In the genomic region with DNA sequence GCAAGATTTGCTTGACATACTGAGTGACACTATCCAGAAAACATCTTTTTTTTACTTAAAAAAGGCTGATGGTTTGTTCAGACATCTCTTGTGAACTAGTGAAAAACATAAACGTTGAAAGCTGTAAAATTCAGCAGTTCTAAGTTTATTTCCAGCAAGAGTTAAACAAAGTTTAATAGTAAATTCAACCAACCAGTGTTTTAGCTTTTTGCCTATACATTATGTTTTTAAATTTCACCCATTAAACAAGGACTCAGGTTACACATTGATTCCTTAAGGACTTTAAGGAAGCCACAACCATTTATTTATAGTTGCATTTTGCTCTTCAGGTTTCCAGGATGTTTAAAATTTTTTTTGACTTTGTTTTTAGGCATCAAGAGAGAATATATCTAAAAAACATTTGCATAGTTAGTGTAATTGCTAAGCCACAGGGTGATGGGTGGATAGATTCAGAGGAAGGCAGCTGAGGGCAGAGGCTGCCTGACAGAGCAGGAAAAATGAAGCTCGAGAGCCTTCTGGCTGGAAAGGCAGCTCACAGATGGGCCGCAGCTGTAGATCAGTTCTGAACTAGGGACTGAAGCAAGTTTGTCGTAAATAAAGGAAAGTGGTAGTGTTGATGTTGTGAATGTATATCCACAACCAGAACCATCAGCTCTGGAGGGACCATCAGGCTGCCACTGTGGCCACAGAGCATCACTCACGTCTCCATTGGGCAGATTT, we compare ENCODE assay signal across 2 cellular contexts.
TF ChIP-seq lines count a peak whose summit lies in the region.

No MANE protein-coding gene starts in this region.

TF ChIP-seq in IMR-90, 13 proteins besides CTCF, POLR2A, EP300 and RAD21:
- TF ChIP-seq SMC3 (IDR thresholded peaks at IDR 0.05; ENCODE audit: low read depth, low read length) (no peak), MAFK (IDR thresholded peaks at IDR 0.05; ENCODE audit: low read depth, low read length) (no peak), RFX5 (IDR thresholded peaks at IDR 0.05; ENCODE audit: low read depth, low read length) (no peak), FOS (IDR thresholded peaks at IDR 0.05; ENCODE audit: low read depth, low read length) (no peak), NFE2L2 (IDR thresholded peaks at IDR 0.05; ENCODE audit: low read depth, low read length) (no peak), CEBPB (IDR thresholded peaks at IDR 0.05; ENCODE audit: low read depth, low read length) (no peak), MXI1 (IDR thresholded peaks at IDR 0.05; ENCODE audit: borderline replicate concordance, low read depth, low read length) (no peak), MAZ (IDR thresholded peaks at IDR 0.05; ENCODE audit: borderline replicate concordance, low read depth, low read length) (no peak), RCOR1 (IDR thresholded peaks at IDR 0.05; ENCODE audit: insufficient replicate concordance, low read length) (no peak), CHD1 (IDR thresholded peaks at IDR 0.05; ENCODE audit: low read depth, low read length) (no peak), BHLHE40 (IDR thresholded peaks at IDR 0.05; ENCODE audit: low read depth, low read length) (no peak)
- TF ChIP-seq, protein P1, sequence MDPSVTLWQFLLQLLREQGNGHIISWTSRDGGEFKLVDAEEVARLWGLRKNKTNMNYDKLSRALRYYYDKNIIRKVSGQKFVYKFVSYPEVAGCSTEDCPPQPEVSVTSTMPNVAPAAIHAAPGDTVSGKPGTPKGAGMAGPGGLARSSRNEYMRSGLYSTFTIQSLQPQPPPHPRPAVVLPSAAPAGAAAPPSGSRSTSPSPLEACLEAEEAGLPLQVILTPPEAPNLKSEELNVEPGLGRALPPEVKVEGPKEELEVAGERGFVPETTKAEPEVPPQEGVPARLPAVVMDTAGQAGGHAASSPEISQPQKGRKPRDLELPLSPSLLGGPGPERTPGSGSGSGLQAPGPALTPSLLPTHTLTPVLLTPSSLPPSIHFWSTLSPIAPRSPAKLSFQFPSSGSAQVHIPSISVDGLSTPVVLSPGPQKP (IDR thresholded peaks at IDR 0.05; ENCODE audit: borderline replicate concordance, low read depth, low read length), result no peak

TF ChIP-seq in liver, 16 proteins besides CTCF, POLR2A, EP300 and RAD21:
- TF ChIP-seq FOXA2 (IDR thresholded peaks at IDR 0.05), result no peak
- TF ChIP-seq, protein P2, sequence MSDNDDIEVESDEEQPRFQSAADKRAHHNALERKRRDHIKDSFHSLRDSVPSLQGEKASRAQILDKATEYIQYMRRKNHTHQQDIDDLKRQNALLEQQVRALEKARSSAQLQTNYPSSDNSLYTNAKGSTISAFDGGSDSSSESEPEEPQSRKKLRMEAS (IDR thresholded peaks at IDR 0.05), result no peak
- no peak for TF ChIP-seq JUND (IDR thresholded peaks at IDR 0.05)
- TF ChIP-seq HNF4G (IDR thresholded peaks at IDR 0.05), result no peak
- TF ChIP-seq, protein P3, sequence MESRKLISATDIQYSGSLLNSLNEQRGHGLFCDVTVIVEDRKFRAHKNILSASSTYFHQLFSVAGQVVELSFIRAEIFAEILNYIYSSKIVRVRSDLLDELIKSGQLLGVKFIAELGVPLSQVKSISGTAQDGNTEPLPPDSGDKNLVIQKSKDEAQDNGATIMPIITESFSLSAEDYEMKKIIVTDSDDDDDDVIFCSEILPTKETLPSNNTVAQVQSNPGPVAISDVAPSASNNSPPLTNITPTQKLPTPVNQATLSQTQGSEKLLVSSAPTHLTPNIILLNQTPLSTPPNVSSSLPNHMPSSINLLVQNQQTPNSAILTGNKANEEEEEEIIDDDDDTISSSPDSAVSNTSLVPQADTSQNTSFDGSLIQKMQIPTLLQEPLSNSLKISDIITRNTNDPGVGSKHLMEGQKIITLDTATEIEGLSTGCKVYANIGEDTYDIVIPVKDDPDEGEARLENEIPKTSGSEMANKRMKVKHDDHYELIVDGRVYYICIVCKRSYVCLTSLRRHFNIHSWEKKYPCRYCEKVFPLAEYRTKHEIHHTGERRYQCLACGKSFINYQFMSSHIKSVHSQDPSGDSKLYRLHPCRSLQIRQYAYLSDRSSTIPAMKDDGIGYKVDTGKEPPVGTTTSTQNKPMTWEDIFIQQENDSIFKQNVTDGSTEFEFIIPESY (IDR thresholded peaks at IDR 0.05), result no peak
- TF ChIP-seq TAF1 (conservative IDR thresholded peaks at IDR 0.05), result no peak
- TF ChIP-seq, protein P4, sequence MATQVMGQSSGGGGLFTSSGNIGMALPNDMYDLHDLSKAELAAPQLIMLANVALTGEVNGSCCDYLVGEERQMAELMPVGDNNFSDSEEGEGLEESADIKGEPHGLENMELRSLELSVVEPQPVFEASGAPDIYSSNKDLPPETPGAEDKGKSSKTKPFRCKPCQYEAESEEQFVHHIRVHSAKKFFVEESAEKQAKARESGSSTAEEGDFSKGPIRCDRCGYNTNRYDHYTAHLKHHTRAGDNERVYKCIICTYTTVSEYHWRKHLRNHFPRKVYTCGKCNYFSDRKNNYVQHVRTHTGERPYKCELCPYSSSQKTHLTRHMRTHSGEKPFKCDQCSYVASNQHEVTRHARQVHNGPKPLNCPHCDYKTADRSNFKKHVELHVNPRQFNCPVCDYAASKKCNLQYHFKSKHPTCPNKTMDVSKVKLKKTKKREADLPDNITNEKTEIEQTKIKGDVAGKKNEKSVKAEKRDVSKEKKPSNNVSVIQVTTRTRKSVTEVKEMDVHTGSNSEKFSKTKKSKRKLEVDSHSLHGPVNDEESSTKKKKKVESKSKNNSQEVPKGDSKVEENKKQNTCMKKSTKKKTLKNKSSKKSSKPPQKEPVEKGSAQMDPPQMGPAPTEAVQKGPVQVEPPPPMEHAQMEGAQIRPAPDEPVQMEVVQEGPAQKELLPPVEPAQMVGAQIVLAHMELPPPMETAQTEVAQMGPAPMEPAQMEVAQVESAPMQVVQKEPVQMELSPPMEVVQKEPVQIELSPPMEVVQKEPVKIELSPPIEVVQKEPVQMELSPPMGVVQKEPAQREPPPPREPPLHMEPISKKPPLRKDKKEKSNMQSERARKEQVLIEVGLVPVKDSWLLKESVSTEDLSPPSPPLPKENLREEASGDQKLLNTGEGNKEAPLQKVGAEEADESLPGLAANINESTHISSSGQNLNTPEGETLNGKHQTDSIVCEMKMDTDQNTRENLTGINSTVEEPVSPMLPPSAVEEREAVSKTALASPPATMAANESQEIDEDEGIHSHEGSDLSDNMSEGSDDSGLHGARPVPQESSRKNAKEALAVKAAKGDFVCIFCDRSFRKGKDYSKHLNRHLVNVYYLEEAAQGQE (IDR thresholded peaks at IDR 0.05), result no peak
- TF ChIP-seq FOXA1 (IDR thresholded peaks at IDR 0.05), result no peak
- no peak for TF ChIP-seq SP1 (IDR thresholded peaks at IDR 0.05)
- TF ChIP-seq, protein P5, sequence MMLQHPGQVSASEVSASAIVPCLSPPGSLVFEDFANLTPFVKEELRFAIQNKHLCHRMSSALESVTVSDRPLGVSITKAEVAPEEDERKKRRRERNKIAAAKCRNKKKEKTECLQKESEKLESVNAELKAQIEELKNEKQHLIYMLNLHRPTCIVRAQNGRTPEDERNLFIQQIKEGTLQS (IDR thresholded peaks at IDR 0.05), result no peak
- no peak for TF ChIP-seq RXRA (IDR thresholded peaks at IDR 0.05)
- TF ChIP-seq YY1 (IDR thresholded peaks at IDR 0.05), result no peak
- TF ChIP-seq GABPA (IDR thresholded peaks at IDR 0.05 in 1 of 2, conservative IDR thresholded peaks at IDR 0.05 in 1 of 2), result no peak
- TF ChIP-seq HNF4A (conservative IDR thresholded peaks at IDR 0.05), result no peak
- TF ChIP-seq EGR1 (IDR thresholded peaks at IDR 0.05; ENCODE audit: low read depth in 2 of 2), result no peak
- no peak for TF ChIP-seq NR2F2 (IDR thresholded peaks at IDR 0.05)
